15 cellular contexts compared by ENCODE assay signal in genomic region chr14:61357118-61357517, GRCh38. TPM values are rescaled to one million over a fixed set of nuclear protein-coding genes. Genes with fewer than 3 reads are reported as not detected.
DNase-seq lines count a peak whose midpoint lies in the region; ATAC-seq and TF ChIP-seq lines count a peak whose summit lies in the region.
"Had no signal": no experiment of that assay in that cellular context is flagged by ENCODE, and none has a peak within 500 bp of the region (broad histone marks: within the 10 kb centered on the region; RNA-seq: fewer than 3 reads in every experiment).

No MANE protein-coding gene starts in this region.

- no peak for DNase-seq in activated T-cell treated with anti-CD3 and anti-CD28 coated beads, Interleukin-2, amount 50 U/mL, for 4 hours
- DNase-seq in activated T-cell treated with anti-CD3 and anti-CD28 coated beads for 4 hours (no peak), spleen (no peak), kidney glomerular epithelial cell (lab: John Stamatoyannopoulos, UW) (no peak), GM13977 (ENCODE audit: low spot score) (no peak)
- DNase-seq in central memory CD8-positive, alpha-beta T cell (ENCODE audit: low spot score in 2 of 2): no peak
- DNase-seq: aorta; foreskin fibroblast; left cardiac atrium; NCI-H1436 treated with DMSO at 0.1 percent for 48 hours; NCI-H774; retina; stimulated activated naive CD4-positive, alpha-beta T cell treated with Interleukin-2 at 50 U/mL for 16 hours had no signal

- intact Hi-C loops in spleen (cut with DNase I; ENCODE audit: low total_unique reads): no loop called here

- TF ChIP-seq POLR2A in spleen (IDR thresholded peaks at IDR 0.05): no peak

- no peaks in the 10 kb centered on the region for H3K27me3 Mint-ChIP-seq in activated T-cell treated with anti-CD3 and anti-CD28 coated beads, Interleukin-2, amount 50 U/mL, for 4 hours (ENCODE audit: low read depth)
- no peaks in the 10 kb centered on the region for H3K27me3 Mint-ChIP-seq in central memory CD8-positive, alpha-beta T cell

- H3K36me3 Mint-ChIP-seq in activated T-cell treated with anti-CD3 and anti-CD28 coated beads, Interleukin-2, amount 50 U/mL, for 4 hours (ENCODE audit: insufficient read depth): peaks cover 42% of the 10 kb centered on the region
- H3K36me3 Mint-ChIP-seq in central memory CD8-positive, alpha-beta T cell (ENCODE audit: insufficient read depth): peaks cover 32% of the 10 kb centered on the region

- H3K4me1 Mint-ChIP-seq in activated T-cell treated with anti-CD3 and anti-CD28 coated beads, Interleukin-2, amount 50 U/mL, for 4 hours (ENCODE audit: low read depth): peaks cover 89% of the 10 kb centered on the region
- H3K4me1 Mint-ChIP-seq in central memory CD8-positive, alpha-beta T cell: peaks cover 86% of the 10 kb centered on the region

- peak overlapping the region; percentile 45 for H3K4me3 Mint-ChIP-seq in activated T-cell treated with anti-CD3 and anti-CD28 coated beads, Interleukin-2, amount 50 U/mL, for 4 hours
- H3K4me3 Mint-ChIP-seq in central memory CD8-positive, alpha-beta T cell: peak overlapping the region; percentile 51

- WGBS in spleen, 5 donors: 70 to 90% (median 86%) methylated on average over 4 of the region's 4 CpGs

- peak overlapping the region; percentile 79 for H3K27ac Mint-ChIP-seq in central memory CD8-positive, alpha-beta T cell (ENCODE audit: low read depth)

- no peaks in the 10 kb centered on the region for H3K9me3 Mint-ChIP-seq in activated T-cell treated with anti-CD3 and anti-CD28 coated beads, Interleukin-2, amount 50 U/mL, for 4 hours
- H3K9me3 Mint-ChIP-seq in central memory CD8-positive, alpha-beta T cell: no peaks in the 10 kb centered on the region

- ATAC-seq in activated T-cell treated with anti-CD3 and anti-CD28 coated beads, Interleukin-2, amount 50 U/mL, for 4 hours: peak in 1 of 2 donors; percentile 22
- no peak for ATAC-seq in central memory CD8-positive, alpha-beta T cell (replicated peaks; ENCODE audit: extremely low read depth, poor library complexity, severe bottlenecking)
- ATAC-seq in GM19397 (IDR thresholded peaks at IDR 0.05; ENCODE audit: unreplicated experiment): no peak
- ATAC-seq: left cardiac atrium had no signal

- in situ Hi-C loops in GM13977 (cut with MboI; ENCODE audit: low pct_unique_long_range_greater_than_20kb, low sequenced_read_pairs, unreplicated experiment): no loop called here

- no peak overlapping the region for H3K4me3 ChIP-seq in spleen

- H3K36me3 ChIP-seq in KOPT-K1 (ENCODE audit: insufficient read depth, low read length): peaks cover 60% of the 10 kb centered on the region
- no peaks in the 10 kb centered on the region for H3K36me3 ChIP-seq in spleen

- H3K27ac ChIP-seq in KOPT-K1 (ENCODE audit: low read depth, low read length, poor library complexity, severe bottlenecking) (peak overlapping the region; percentile 42), spleen (peak overlapping the region in 5 of 8 donors; percentile 55 to 79 (median 68))

- TF ChIP-seq CTCF in spleen (IDR thresholded peaks at IDR 0.05 in 8 of 11, conservative IDR thresholded peaks at IDR 0.05 in 3 of 11) (no peak), GM13977 (IDR thresholded peaks at IDR 0.05; ENCODE audit: extremely low read depth, insufficient read depth, missing control alignments) (no peak)

- no peaks in the 10 kb centered on the region for H3K27me3 ChIP-seq in spleen (replicated peaks in 1 of 7)

- H3K9me3 ChIP-seq in KOPT-K1 (ENCODE audit: insufficient read depth, low read length, poor library complexity, severe bottlenecking) (no peaks in the 10 kb centered on the region), spleen (no peaks in the 10 kb centered on the region)

- peaks cover 0 to 99% (median 70%) of the 10 kb centered on the region in 6 donors for H3K4me1 ChIP-seq in spleen

RNA-seq across cellular contexts. Expression of gene PRKCH, which starts 35.7 kb away (rescaled TPM):
- total RNA-seq in activated T-cell treated with anti-CD3 and anti-CD28 coated beads, Interleukin-2, amount 50 U/mL, for 4 hours: 100 to 1,000 TPM; 109 to 141 (median 134) TPM
- 100 to 1,000 TPM in 6 of 7 donors, 10 to 100 TPM in 1; 90.6 to 184 (median 110) TPM for total RNA-seq in spleen
- polyA plus RNA-seq in spleen: 10 to 100 TPM; 10.0 to 18.0 (median 12.3) TPM
